15 cellular contexts compared by ENCODE assay signal in genomic region chr12:728781-729180, GRCh38. TPM values are rescaled to one million over a fixed set of nuclear protein-coding genes. Genes with fewer than 3 reads are reported as not detected.
DNase-seq lines count a peak whose midpoint lies in the region; ATAC-seq and TF ChIP-seq lines count a peak whose summit lies in the region.
"Had no signal": no experiment of that assay in that cellular context is flagged by ENCODE, and none has a peak within 500 bp of the region (broad histone marks: within the 10 kb centered on the region; RNA-seq: fewer than 3 reads in every experiment).

No MANE protein-coding gene starts in this region.

- no peaks in the 10 kb centered on the region for H3K27me3 Mint-ChIP-seq in activated T-cell treated with anti-CD3 and anti-CD28 coated beads, Interleukin-2, amount 50 U/mL, for 72 hours (ENCODE audit: low read depth)
- no peaks in the 10 kb centered on the region for H3K27me3 Mint-ChIP-seq in activated T-helper 1 cell treated with anti-CD3 and anti-CD28 coated beads, Interleukin-12 subunit alpha, Interleukin-12 subunit beta, Interleukin-2, Interleukin-4 antibody, amounts not matched to agents 30 ng/mL and 10 ng/mL and 1 ng/mL, durations not matched to agents 14 hours and 24 hours and 36 hours (ENCODE audit: insufficient read depth)
- H3K27me3 Mint-ChIP-seq in osteocyte (ENCODE audit: unreplicated experiment), result no peaks in the 10 kb centered on the region

- peaks cover 5 to 6% of the 10 kb centered on the region in 2 donors for H3K9me3 Mint-ChIP-seq in activated T-cell treated with anti-CD3 and anti-CD28 coated beads, Interleukin-2, amount 50 U/mL, for 72 hours
- peaks cover 18% of the 10 kb centered on the region for H3K9me3 Mint-ChIP-seq in activated T-helper 1 cell treated with anti-CD3 and anti-CD28 coated beads, Interleukin-12 subunit alpha, Interleukin-12 subunit beta, Interleukin-2, Interleukin-4 antibody, amounts not matched to agents 30 ng/mL and 10 ng/mL and 1 ng/mL, durations not matched to agents 14 hours and 24 hours and 36 hours
- H3K9me3 Mint-ChIP-seq in osteocyte (ENCODE audit: unreplicated experiment), result no peaks in the 10 kb centered on the region

- no peak for TF ChIP-seq CTCF in osteocyte (IDR thresholded peaks at IDR 0.05)

- peaks cover 5 to 7% of the 10 kb centered on the region in 2 donors for H3K36me3 Mint-ChIP-seq in activated T-cell treated with anti-CD3 and anti-CD28 coated beads, Interleukin-2, amount 50 U/mL, for 72 hours (ENCODE audit: insufficient read depth in 2 of 2)
- peaks cover 10% of the 10 kb centered on the region for H3K36me3 Mint-ChIP-seq in activated T-helper 1 cell treated with anti-CD3 and anti-CD28 coated beads, Interleukin-12 subunit alpha, Interleukin-12 subunit beta, Interleukin-2, Interleukin-4 antibody, amounts not matched to agents 30 ng/mL and 10 ng/mL and 1 ng/mL, durations not matched to agents 14 hours and 24 hours and 36 hours (ENCODE audit: low read depth)
- H3K36me3 Mint-ChIP-seq in osteocyte (ENCODE audit: unreplicated experiment), result no peaks in the 10 kb centered on the region

- peak overlapping the region; percentile 51 for H3K27ac Mint-ChIP-seq in activated T-cell treated with anti-CD3 and anti-CD28 coated beads, Interleukin-2, amount 50 U/mL, for 72 hours
- peak overlapping the region; percentile 70 for H3K27ac Mint-ChIP-seq in activated T-helper 1 cell treated with anti-CD3 and anti-CD28 coated beads, Interleukin-12 subunit alpha, Interleukin-12 subunit beta, Interleukin-2, Interleukin-4 antibody, amounts not matched to agents 30 ng/mL and 10 ng/mL and 1 ng/mL, durations not matched to agents 14 hours and 24 hours and 36 hours
- no peak overlapping the region for H3K27ac Mint-ChIP-seq in osteocyte (ENCODE audit: unreplicated experiment)

- peaks cover 54% of the 10 kb centered on the region for H3K4me1 Mint-ChIP-seq in activated T-cell treated with anti-CD3 and anti-CD28 coated beads, Interleukin-2, amount 50 U/mL, for 72 hours (ENCODE audit: low read depth)
- peaks cover 56% of the 10 kb centered on the region for H3K4me1 Mint-ChIP-seq in activated T-helper 1 cell treated with anti-CD3 and anti-CD28 coated beads, Interleukin-12 subunit alpha, Interleukin-12 subunit beta, Interleukin-2, Interleukin-4 antibody, amounts not matched to agents 30 ng/mL and 10 ng/mL and 1 ng/mL, durations not matched to agents 14 hours and 24 hours and 36 hours (ENCODE audit: low read depth)
- H3K4me1 Mint-ChIP-seq in osteocyte (ENCODE audit: unreplicated experiment), result peaks cover 6% of the 10 kb centered on the region

- intact Hi-C loops in activated T-helper 1 cell treated with anti-CD3 and anti-CD28 coated beads, Interleukin-12 subunit alpha, Interleukin-12 subunit beta, Interleukin-2, Interleukin-4 antibody, amounts not matched to agents 30 ng/mL and 10 ng/mL and 1 ng/mL, durations not matched to agents 14 hours and 24 hours and 36 hours (cut with micrococcal nuclease), result loop anchor here (1.0 to 2.0 kb wide), 2 partner anchors 16 to 23 kb away; no protein-coding TSS in a partner anchor

- DNase-seq in activated T-cell treated with anti-CD3 and anti-CD28 coated beads, Interleukin-2, amount 50 U/mL, for 72 hours, result peak in 1 of 2 donors; percentile 20
- DNase-seq in activated T-cell treated with anti-CD3 and anti-CD28 coated beads for 4 hours (no peak), Kasumi-1 (lab: John Stamatoyannopoulos, UW) (peak; percentile 57 to 59), osteocyte (ENCODE audit: extremely low spot score, unreplicated experiment) (peak; percentile 1), mesenteric fat pad (ENCODE audit: low spot score) (no peak), NCI-H1105 treated with DMSO at 0.1 percent for 48 hours (lab: John Stamatoyannopoulos, UW) (no peak), C1 segment of cervical spinal cord (lab: John Stamatoyannopoulos, UW) (no peak)
- no peak for DNase-seq in activated T-helper 1 cell treated with anti-CD3 and anti-CD28 coated beads, Interleukin-12 subunit alpha, Interleukin-12 subunit beta, Interleukin-2, Interleukin-4 antibody, amounts not matched to agents 30 ng/mL and 10 ng/mL and 1 ng/mL, durations not matched to agents 14 hours and 24 hours and 36 hours (ENCODE audit: low spot score)
- DNase-seq: ACHN, Caco-2, heart left ventricle, midbrain, NCI-H1930, nucleus accumbens, OCI-M1 had no signal

- ATAC-seq in activated T-cell treated with anti-CD3 and anti-CD28 coated beads, Interleukin-2, amount 50 U/mL, for 72 hours (replicated peaks in 1 of 2), result peak; percentile 26 to 52
- ATAC-seq: heart left ventricle had no signal

- H3K4me3 Mint-ChIP-seq in activated T-cell treated with anti-CD3 and anti-CD28 coated beads, Interleukin-2, amount 50 U/mL, for 72 hours, result peak overlapping the region; percentile 21 to 61
- H3K4me3 Mint-ChIP-seq in activated T-helper 1 cell treated with anti-CD3 and anti-CD28 coated beads, Interleukin-12 subunit alpha, Interleukin-12 subunit beta, Interleukin-2, Interleukin-4 antibody, amounts not matched to agents 30 ng/mL and 10 ng/mL and 1 ng/mL, durations not matched to agents 14 hours and 24 hours and 36 hours, result no peak overlapping the region
- no peak overlapping the region for H3K4me3 Mint-ChIP-seq in osteocyte (ENCODE audit: unreplicated experiment)

RNA-seq across cellular contexts. Expression of gene WNK1, which starts 23.6 kb away (rescaled TPM):
- 100 to 1,000 TPM; 177 to 213 TPM for total RNA-seq in activated T-cell treated with anti-CD3 and anti-CD28 coated beads, Interleukin-2, amount 50 U/mL, for 72 hours
- total RNA-seq in activated T-helper 1 cell treated with anti-CD3 and anti-CD28 coated beads, Interleukin-12 subunit alpha, Interleukin-12 subunit beta, Interleukin-2, Interleukin-4 antibody, amounts not matched to agents 30 ng/mL and 10 ng/mL and 1 ng/mL, durations not matched to agents 14 hours and 24 hours and 36 hours, result 164 and 178 TPM in 2 replicates
- 186 and 188 TPM in 2 replicates for total RNA-seq in osteocyte
- total RNA-seq in mesenteric fat pad, result 312 TPM

Comparison
In these comparisons a context has a peak if more than half of its experiments do, and no peak if none do; other contexts are left out.
1. DNase-seq: peak in Kasumi-1 (2 of 2) and osteocyte (single experiment); none in activated T-cell treated with anti-CD3 and anti-CD28 coated beads for 4 hours (single experiment), activated T-helper 1 cell treated with anti-CD3 and anti-CD28 coated beads, Interleukin-12 subunit alpha, Interleukin-12 subunit beta, Interleukin-2, Interleukin-4 antibody, amounts not matched to agents 30 ng/mL and 10 ng/mL and 1 ng/mL, durations not matched to agents 14 hours and 24 hours and 36 hours (single experiment), mesenteric fat pad (single experiment), NCI-H1105 treated with DMSO at 0.1 percent for 48 hours (single experiment) and C1 segment of cervical spinal cord (0 of 14).
2. H3K4me3 Mint-ChIP-seq: peak in activated T-cell treated with anti-CD3 and anti-CD28 coated beads, Interleukin-2, amount 50 U/mL, for 72 hours (2 of 2); none in activated T-helper 1 cell treated with anti-CD3 and anti-CD28 coated beads, Interleukin-12 subunit alpha, Interleukin-12 subunit beta, Interleukin-2, Interleukin-4 antibody, amounts not matched to agents 30 ng/mL and 10 ng/mL and 1 ng/mL, durations not matched to agents 14 hours and 24 hours and 36 hours (single experiment) and osteocyte (single experiment).